In the genomic region with DNA sequence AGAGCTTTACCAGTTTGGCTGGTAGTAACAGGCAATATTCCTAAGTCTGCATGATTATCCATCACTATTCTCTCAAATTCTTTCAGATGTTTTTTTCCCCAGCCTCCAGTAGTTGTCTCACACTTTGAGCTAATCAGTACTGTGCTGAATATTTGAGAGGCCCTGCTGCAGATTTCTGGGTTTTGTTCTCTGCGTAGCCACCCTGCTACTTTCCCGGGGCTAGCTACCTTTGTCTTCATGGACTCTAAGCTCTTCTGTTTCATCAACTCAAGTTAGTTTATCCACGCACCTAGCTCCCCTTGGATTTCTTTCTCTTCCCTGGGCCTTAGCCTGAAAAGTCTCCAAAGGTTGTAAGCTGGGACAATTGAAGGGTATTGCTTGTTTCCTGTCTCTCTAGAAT, we compare ENCODE assay signal across 2 cellular contexts.
TF ChIP-seq lines count a peak whose summit lies in the region.

No MANE protein-coding gene starts in this region.

TF ChIP-seq in WTC11, 78 proteins besides CTCF, POLR2A, EP300 and RAD21 (continues in another document):
- TF ChIP-seq ZNF512 (CRISPR knock-in tag; IDR thresholded peaks at IDR 0.05; ENCODE audit: borderline replicate concordance) = no peak
- TF ChIP-seq, protein P1, sequence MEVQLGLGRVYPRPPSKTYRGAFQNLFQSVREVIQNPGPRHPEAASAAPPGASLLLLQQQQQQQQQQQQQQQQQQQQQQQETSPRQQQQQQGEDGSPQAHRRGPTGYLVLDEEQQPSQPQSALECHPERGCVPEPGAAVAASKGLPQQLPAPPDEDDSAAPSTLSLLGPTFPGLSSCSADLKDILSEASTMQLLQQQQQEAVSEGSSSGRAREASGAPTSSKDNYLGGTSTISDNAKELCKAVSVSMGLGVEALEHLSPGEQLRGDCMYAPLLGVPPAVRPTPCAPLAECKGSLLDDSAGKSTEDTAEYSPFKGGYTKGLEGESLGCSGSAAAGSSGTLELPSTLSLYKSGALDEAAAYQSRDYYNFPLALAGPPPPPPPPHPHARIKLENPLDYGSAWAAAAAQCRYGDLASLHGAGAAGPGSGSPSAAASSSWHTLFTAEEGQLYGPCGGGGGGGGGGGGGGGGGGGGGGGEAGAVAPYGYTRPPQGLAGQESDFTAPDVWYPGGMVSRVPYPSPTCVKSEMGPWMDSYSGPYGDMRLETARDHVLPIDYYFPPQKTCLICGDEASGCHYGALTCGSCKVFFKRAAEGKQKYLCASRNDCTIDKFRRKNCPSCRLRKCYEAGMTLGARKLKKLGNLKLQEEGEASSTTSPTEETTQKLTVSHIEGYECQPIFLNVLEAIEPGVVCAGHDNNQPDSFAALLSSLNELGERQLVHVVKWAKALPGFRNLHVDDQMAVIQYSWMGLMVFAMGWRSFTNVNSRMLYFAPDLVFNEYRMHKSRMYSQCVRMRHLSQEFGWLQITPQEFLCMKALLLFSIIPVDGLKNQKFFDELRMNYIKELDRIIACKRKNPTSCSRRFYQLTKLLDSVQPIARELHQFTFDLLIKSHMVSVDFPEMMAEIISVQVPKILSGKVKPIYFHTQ (CRISPR knock-in tag; IDR thresholded peaks at IDR 0.05) = no peak
- no peak for TF ChIP-seq HMGXB4 (CRISPR knock-in tag; IDR thresholded peaks at IDR 0.05)
- TF ChIP-seq, protein P2, sequence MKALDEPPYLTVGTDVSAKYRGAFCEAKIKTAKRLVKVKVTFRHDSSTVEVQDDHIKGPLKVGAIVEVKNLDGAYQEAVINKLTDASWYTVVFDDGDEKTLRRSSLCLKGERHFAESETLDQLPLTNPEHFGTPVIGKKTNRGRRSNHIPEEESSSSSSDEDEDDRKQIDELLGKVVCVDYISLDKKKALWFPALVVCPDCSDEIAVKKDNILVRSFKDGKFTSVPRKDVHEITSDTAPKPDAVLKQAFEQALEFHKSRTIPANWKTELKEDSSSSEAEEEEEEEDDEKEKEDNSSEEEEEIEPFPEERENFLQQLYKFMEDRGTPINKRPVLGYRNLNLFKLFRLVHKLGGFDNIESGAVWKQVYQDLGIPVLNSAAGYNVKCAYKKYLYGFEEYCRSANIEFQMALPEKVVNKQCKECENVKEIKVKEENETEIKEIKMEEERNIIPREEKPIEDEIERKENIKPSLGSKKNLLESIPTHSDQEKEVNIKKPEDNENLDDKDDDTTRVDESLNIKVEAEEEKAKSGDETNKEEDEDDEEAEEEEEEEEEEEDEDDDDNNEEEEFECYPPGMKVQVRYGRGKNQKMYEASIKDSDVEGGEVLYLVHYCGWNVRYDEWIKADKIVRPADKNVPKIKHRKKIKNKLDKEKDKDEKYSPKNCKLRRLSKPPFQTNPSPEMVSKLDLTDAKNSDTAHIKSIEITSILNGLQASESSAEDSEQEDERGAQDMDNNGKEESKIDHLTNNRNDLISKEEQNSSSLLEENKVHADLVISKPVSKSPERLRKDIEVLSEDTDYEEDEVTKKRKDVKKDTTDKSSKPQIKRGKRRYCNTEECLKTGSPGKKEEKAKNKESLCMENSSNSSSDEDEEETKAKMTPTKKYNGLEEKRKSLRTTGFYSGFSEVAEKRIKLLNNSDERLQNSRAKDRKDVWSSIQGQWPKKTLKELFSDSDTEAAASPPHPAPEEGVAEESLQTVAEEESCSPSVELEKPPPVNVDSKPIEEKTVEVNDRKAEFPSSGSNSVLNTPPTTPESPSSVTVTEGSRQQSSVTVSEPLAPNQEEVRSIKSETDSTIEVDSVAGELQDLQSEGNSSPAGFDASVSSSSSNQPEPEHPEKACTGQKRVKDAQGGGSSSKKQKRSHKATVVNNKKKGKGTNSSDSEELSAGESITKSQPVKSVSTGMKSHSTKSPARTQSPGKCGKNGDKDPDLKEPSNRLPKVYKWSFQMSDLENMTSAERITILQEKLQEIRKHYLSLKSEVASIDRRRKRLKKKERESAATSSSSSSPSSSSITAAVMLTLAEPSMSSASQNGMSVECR (CRISPR knock-in tag; IDR thresholded peaks at IDR 0.05; ENCODE audit: borderline replicate concordance) = no peak
- TF ChIP-seq SMAD4 (CRISPR knock-in tag; IDR thresholded peaks at IDR 0.05) = no peak
- no peak for TF ChIP-seq ATF1 (CRISPR knock-in tag; IDR thresholded peaks at IDR 0.05)
- TF ChIP-seq IRF2 (CRISPR knock-in tag; IDR thresholded peaks at IDR 0.05; ENCODE audit: borderline replicate concordance, low read depth) = no peak
- TF ChIP-seq SMAD3 (CRISPR knock-in tag; IDR thresholded peaks at IDR 0.05; ENCODE audit: borderline replicate concordance) = no peak
- TF ChIP-seq FOXJ3 (CRISPR knock-in tag; IDR thresholded peaks at IDR 0.05; ENCODE audit: borderline replicate concordance) = no peak
- TF ChIP-seq SP1 (CRISPR knock-in tag; conservative IDR thresholded peaks at IDR 0.05) = no peak

TF ChIP-seq in H1, 55 proteins besides CTCF, POLR2A, EP300 and RAD21 (continued from another document):
- no peak for TF ChIP-seq ATF3 (IDR thresholded peaks at IDR 0.05; ENCODE audit: insufficient read depth, low read depth, low read length)
- TF ChIP-seq SUZ12 (IDR thresholded peaks at IDR 0.05; ENCODE audit: low read length) = no peak
- TF ChIP-seq SIRT6 (IDR thresholded peaks at IDR 0.05; ENCODE audit: low read length) = no peak
- no peak for TF ChIP-seq CEBPB (IDR thresholded peaks at IDR 0.05; ENCODE audit: low read depth, low read length)
